Comparison of ENCODE assay signal across 15 cellular contexts in the genomic region with DNA sequence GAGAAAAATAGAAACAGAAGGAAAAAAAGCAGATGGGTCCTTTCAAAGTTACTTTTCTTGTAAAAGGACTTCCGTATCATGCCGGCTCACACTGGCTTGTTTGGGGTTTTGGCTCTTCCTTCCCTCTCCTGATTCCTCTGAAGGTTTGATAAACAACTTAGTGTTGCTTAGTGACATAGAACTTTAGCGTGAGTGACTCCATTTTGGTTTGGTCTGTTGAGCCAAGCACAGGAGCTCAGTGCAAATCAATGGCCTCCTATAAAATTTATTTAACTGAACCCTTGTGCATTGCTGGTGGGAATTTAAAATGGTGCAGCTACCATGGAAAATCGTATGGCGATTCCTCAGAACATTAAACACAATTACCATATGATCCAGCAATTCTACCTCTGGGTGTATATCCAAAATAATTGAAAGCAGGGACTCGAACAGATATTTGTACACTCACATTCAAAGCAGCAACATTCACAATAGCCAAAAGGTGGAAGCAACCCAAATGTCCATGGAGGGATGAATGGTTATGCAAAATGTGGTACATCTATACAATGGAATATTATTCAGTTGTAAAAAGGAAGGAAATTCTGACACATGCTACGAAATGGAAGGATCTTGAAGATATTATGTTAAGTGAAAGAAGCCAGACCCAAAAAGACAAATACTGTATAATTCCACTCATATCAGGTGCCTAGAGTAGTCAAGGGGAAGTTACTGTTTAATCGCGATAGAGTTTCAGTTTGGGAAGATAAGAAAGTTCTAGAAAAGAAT. TPM values are rescaled to one million over a fixed set of nuclear protein-coding genes. Genes with fewer than 3 reads are reported as not detected.
A peak's percentile ranks its signal among the peaks of the same experiment; 100 is the strongest.
DNase-seq lines count a peak whose midpoint lies in the region; ATAC-seq, FAIRE-seq and TF ChIP-seq lines count a peak whose summit lies in the region.
"Had no signal": no experiment of that assay in that cellular context is flagged by ENCODE, and none has a peak within 500 bp of the region (broad histone marks: within the 10 kb centered on the region; RNA-seq: fewer than 3 reads in every experiment).

No MANE protein-coding gene starts in this region.

- no peak overlapping the region for H3K9ac ChIP-seq in endodermal cell (ENCODE audit: extremely low read depth, low read length, poor library complexity, severe bottlenecking)

- no peaks in the 10 kb centered on the region for H3K9me3 Mint-ChIP-seq in CD8-positive, alpha-beta memory T cell
- H3K9me3 Mint-ChIP-seq in T-cell (no peaks in the 10 kb centered on the region), endodermal cell (peaks cover 4% of the 10 kb centered on the region)

- DNase-seq in A549 (ENCODE audit: low read depth in 1 of 2, low spot score in 1 of 2), result no peak
- no peak for DNase-seq in CD8-positive, alpha-beta memory T cell
- no peak for DNase-seq in T-cell
- DNase-seq in endodermal cell, result no peak
- no peak for DNase-seq in GM20000 (ENCODE audit: low spot score)
- DNase-seq in GM03348 (ENCODE audit: low spot score), result no peak
- no peak for DNase-seq in DMS79 (lab: John Stamatoyannopoulos, UW)
- DNase-seq: H7, MG63, NCI-H2081 treated with DMSO at 0.1 percent for 48 hours, SJCRH30 had no signal

- H3K27me3 ChIP-seq in CD8-positive, alpha-beta memory T cell (ENCODE audit: insufficient read depth, low read length, poor library complexity, severe bottlenecking), result no peaks in the 10 kb centered on the region
- no peaks in the 10 kb centered on the region for H3K27me3 ChIP-seq in endodermal cell (ENCODE audit: control insufficient read depth, insufficient read depth, low read length, poor library complexity, severe bottlenecking)
- H3K27me3 ChIP-seq: hepatocyte, MG63, SJCRH30 had no signal

- no peak for TF ChIP-seq RAD21 in A549 (conservative IDR thresholded peaks at IDR 0.05 in 1 of 2, IDR thresholded peaks at IDR 0.05 in 1 of 2)

- ATAC-seq in A549, result no peak
- ATAC-seq in T-cell (replicated peaks in 1 of 4), result no peak
- ATAC-seq in HG02623 (IDR thresholded peaks at IDR 0.05; ENCODE audit: unreplicated experiment), result no peak

- FAIRE-seq in A549 (lab: Jason Lieb, UNC), result no peak
- FAIRE-seq: colon, G401.6 had no signal

- TF ChIP-seq CTCF in A549 (IDR thresholded peaks at IDR 0.05) (no peak), endodermal cell (conservative IDR thresholded peaks at IDR 0.05) (no peak), GM20000 (IDR thresholded peaks at IDR 0.05; ENCODE audit: extremely low read depth, missing control alignments) (no peak)

- H3K4me1 Mint-ChIP-seq in CD8-positive, alpha-beta memory T cell, result peaks cover 13 to 25% (median 14%) of the 10 kb centered on the region in 3 donors
- H3K4me1 Mint-ChIP-seq in T-cell (peaks cover 16 to 27% (median 22%) of the 10 kb centered on the region in 3 donors), endodermal cell (peaks cover 14% of the 10 kb centered on the region)

- H3K4me3 ChIP-seq in A549 (no peak overlapping the region), endodermal cell (ENCODE audit: low read length) (no peak overlapping the region)
- no peak overlapping the region for H3K4me3 ChIP-seq in CD8-positive, alpha-beta memory T cell (ENCODE audit: low read length)
- H3K4me3 ChIP-seq: hepatocyte had no signal

- peaks cover 4% of the 10 kb centered on the region; the same call in 2 of the 3 replicates for H3K9me3 ChIP-seq in A549
- no peaks in the 10 kb centered on the region for H3K9me3 ChIP-seq in CD8-positive, alpha-beta memory T cell (ENCODE audit: low read length)
- H3K9me3 ChIP-seq in endodermal cell (ENCODE audit: control insufficient read depth, low read length), result no peaks in the 10 kb centered on the region
- H3K9me3 ChIP-seq: MG63 had no signal

- H3K4me1 ChIP-seq in A549 (peaks cover 18% of the 10 kb centered on the region), endodermal cell (ENCODE audit: control insufficient read depth, insufficient read depth, low read length) (peaks cover 6% of the 10 kb centered on the region)
- H3K4me1 ChIP-seq in CD8-positive, alpha-beta memory T cell (ENCODE audit: insufficient read depth, low read length), result peaks cover 5% of the 10 kb centered on the region

- H3K27ac ChIP-seq in A549 (peak overlapping the region; percentile 85 to 94; a peak in 4 of 6 replicates), endodermal cell (ENCODE audit: low read depth, low read length) (no peak overlapping the region)
- no peak overlapping the region for H3K27ac ChIP-seq in CD8-positive, alpha-beta memory T cell (ENCODE audit: low read depth, low read length)
- H3K27ac ChIP-seq: SJCRH30 had no signal

- H3K4me3 Mint-ChIP-seq in CD8-positive, alpha-beta memory T cell, result peak overlapping the region; percentile 86 to 94 (median 92)
- peak overlapping the region; percentile 87 to 88 (median 88) for H3K4me3 Mint-ChIP-seq in T-cell
- peak overlapping the region; percentile 84 for H3K4me3 Mint-ChIP-seq in endodermal cell

- no peak overlapping the region; the same call in 2 of the 3 replicates for H3K4me2 ChIP-seq in A549

- whole genome bisulfite sequencing in A549 (ENCODE audit: missing lambda C conversion rate), result 93% methylated on average over 9 of the region's 9 CpGs
- 94 to 100% methylated on average over 4 to 8 of the region's 9 CpGs for WGBS in endodermal cell (ENCODE audit: insufficient coverage in 1 of 2, insufficient read length in 1 of 2), 2 experiments

- H3K27ac Mint-ChIP-seq in CD8-positive, alpha-beta memory T cell, result peak overlapping the region in 2 of 8 donors; percentile 49 to 57
- H3K27ac Mint-ChIP-seq in T-cell, result peak overlapping the region in 1 of 2 donors; percentile 12
- H3K27ac Mint-ChIP-seq in endodermal cell, result no peak overlapping the region

- no peaks in the 10 kb centered on the region for H3K36me3 ChIP-seq in CD8-positive, alpha-beta memory T cell (ENCODE audit: insufficient read depth, low read length)
- peaks cover 9% of the 10 kb centered on the region for H3K36me3 ChIP-seq in endodermal cell (ENCODE audit: control insufficient read depth, insufficient read depth, low read length)
- H3K36me3 ChIP-seq: SJCRH30 had no signal

- H3K27me3 Mint-ChIP-seq in CD8-positive, alpha-beta memory T cell, result peaks cover 12% of the 10 kb centered on the region in 2 donors
- H3K27me3 Mint-ChIP-seq in T-cell, result peaks cover 8 to 14% of the 10 kb centered on the region in 2 donors
- peaks cover 3% of the 10 kb centered on the region for H3K27me3 Mint-ChIP-seq in endodermal cell (ENCODE audit: insufficient read depth)

- CTCF ChIA-PET in A549 (lab: Yijun Ruan, JAX), result interaction anchor here (1.0 to 7.9 kb wide), 7 partner anchors 10 to 98 kb away, joined by 3 to 46 read pairs (median 8); a partner anchor contains a TSS
- CTCF ChIA-PET in CD8-positive, alpha-beta memory T cell (lab: Charles Lee), result interaction anchor here (0.8 to 1.4 kb wide), 2 partner anchors 13 to 21 kb away, joined by 3 read pairs; no protein-coding TSS in a partner anchor
- CTCF ChIA-PET in T-cell (lab: Charles Lee), result interaction anchor here in 1 of 2 donors (0.7 kb wide), 1 partner anchor 122 kb away, joined by 3 read pairs; a partner anchor contains a TSS

- H3K36me3 Mint-ChIP-seq in CD8-positive, alpha-beta memory T cell, result peaks cover 3 to 5% (median 3%) of the 10 kb centered on the region in 3 donors
- H3K36me3 Mint-ChIP-seq in T-cell (no peaks in the 10 kb centered on the region), endodermal cell (ENCODE audit: low read depth) (peaks cover 6% of the 10 kb centered on the region)

- POLR2A ChIA-PET in A549 (lab: Yijun Ruan, JAX) (interaction anchor here (1.6 to 1.8 kb wide), 2 partner anchors 9 to 49 kb away, joined by 6 to 12 read pairs; a partner anchor contains a TSS), T-cell (lab: Charles Lee) (no interaction called here)
- POLR2A ChIA-PET in CD8-positive, alpha-beta memory T cell (lab: Charles Lee), result no interaction called here

- no peak for TF ChIP-seq POLR2A in A549 (IDR thresholded peaks at IDR 0.05; ENCODE audit: low read length)

- no peak for TF ChIP-seq EP300 in A549 (IDR thresholded peaks at IDR 0.05)

RNA-seq across cellular contexts. Expression of a gene that starts 1.1 kb away (rescaled TPM):
- polyA plus RNA-seq in A549 (2011; rRNA removed) (14.9 and 18.6 TPM in 2 replicates), A549 (2017; fragmentation: RNase III; extraction: RNeasy Plus Mini Kit Qiagen cat#74134 plus additional on column Dnase treatment) (27.1 to 36.1 TPM (median 30.6 TPM) in 3 replicates)
- 28.3 and 31.4 TPM in 2 replicates for polyA plus RNA-seq in A549 (2012; cell fraction: cytosol; rRNA removed)
- polyA plus RNA-seq in A549 (2012; cell fraction: nucleus; rRNA removed), result 136 and 148 TPM in 2 replicates
- 8.6 and 13.8 TPM in 2 replicates for polyA minus RNA-seq in A549 (2011; rRNA and poly(A)+ RNA removed)
- 10 to 100 TPM; 10.6 to 11.6 TPM for total RNA-seq in CD8-positive, alpha-beta memory T cell
- polyA plus RNA-seq in CD8-positive, alpha-beta memory T cell, result 3.4 TPM
- total RNA-seq in T-cell (10 to 100 TPM; 13.7 to 22.3 (median 20.5) TPM), endodermal cell (10 to 100 TPM; 32.4 to 38.0 TPM)
- 24.3 TPM for polyA plus RNA-seq in endodermal cell (2013, experiment 1 of 2)
- polyA plus RNA-seq in endodermal cell (2013, experiment 2 of 2), result 24.1 TPM

RNA-seq across cellular contexts. Expression of a gene that starts 18.8 kb away (rescaled TPM):
- polyA plus RNA-seq in A549 (2011; rRNA removed) (5.3 and 5.5 TPM in 2 replicates), A549 (2017; fragmentation: RNase III; extraction: RNeasy Plus Mini Kit Qiagen cat#74134 plus additional on column Dnase treatment) (12.3 to 15.5 TPM (median 14.0 TPM) in 3 replicates)
- polyA plus RNA-seq in A549 (2012; cell fraction: cytosol; rRNA removed), result 13.8 and 18.8 TPM in 2 replicates
- polyA plus RNA-seq in A549 (2012; cell fraction: nucleus; rRNA removed), result 31.7 and 42.1 TPM in 2 replicates
- 2.3 and 2.5 TPM in 2 replicates for polyA minus RNA-seq in A549 (2011; rRNA and poly(A)+ RNA removed)
- total RNA-seq in CD8-positive, alpha-beta memory T cell, result under 1 TPM; 0.38 to 0.70 TPM
- polyA plus RNA-seq in CD8-positive, alpha-beta memory T cell, result not detected
- total RNA-seq in T-cell (1 to 10 TPM in 1 of 5 donors, under 1 TPM in 4; 0.13 to 2.5 (median 0.58) TPM), endodermal cell (10 to 100 TPM; 13.7 to 24.3 TPM)
- 19.2 TPM for polyA plus RNA-seq in endodermal cell (2013, experiment 1 of 2)
- polyA plus RNA-seq in endodermal cell (2013, experiment 2 of 2), result 15.1 TPM

RNA-seq across cellular contexts. Expression of a gene that starts 23.6 kb away (rescaled TPM):
- polyA plus RNA-seq in A549 (2011; rRNA removed), result 0.19 and 0.23 TPM in 2 replicates
- 0.63 and 0.93 TPM in 2 replicates for polyA plus RNA-seq in A549 (2012; cell fraction: cytosol; rRNA removed)
- 2.0 and 3.4 TPM in 2 replicates for polyA plus RNA-seq in A549 (2012; cell fraction: nucleus; rRNA removed)
- polyA plus RNA-seq in A549 (2017; fragmentation: RNase III; extraction: RNeasy Plus Mini Kit Qiagen cat#74134 plus additional on column Dnase treatment), result 0.59 to 0.73 TPM (median 0.66 TPM) in 3 replicates
- polyA minus RNA-seq in A549 (2011; rRNA and poly(A)+ RNA removed), result 0.37 TPM in 1 of 2 replicates, not detected in the other
- under 1 TPM; 0.18 to 0.20 TPM for total RNA-seq in CD8-positive, alpha-beta memory T cell
- 1.9 TPM for polyA plus RNA-seq in CD8-positive, alpha-beta memory T cell
- total RNA-seq in T-cell, result 1 to 10 TPM in 4 of 5 donors, under 1 TPM in 1; 0.53 to 7.8 (median 1.3) TPM
- 1 to 10 TPM in 1 of 2 donors, under 1 TPM in 1; 0.70 to 1.7 TPM for total RNA-seq in endodermal cell
- 1.2 TPM for polyA plus RNA-seq in endodermal cell (2013, experiment 1 of 2)
- polyA plus RNA-seq in endodermal cell (2013, experiment 2 of 2), result 0.62 TPM

RNA-seq across cellular contexts. Expression of a gene that starts 24.3 kb away (rescaled TPM):
- polyA plus RNA-seq in A549 (2011; rRNA removed) (8.2 and 8.8 TPM in 2 replicates), A549 (2017; fragmentation: RNase III; extraction: RNeasy Plus Mini Kit Qiagen cat#74134 plus additional on column Dnase treatment) (6.3 to 7.1 TPM (median 7.1 TPM) in 3 replicates)
- polyA plus RNA-seq in A549 (2012; cell fraction: cytosol; rRNA removed), result 8.7 and 9.5 TPM in 2 replicates
- 55.8 and 61.8 TPM in 2 replicates for polyA plus RNA-seq in A549 (2012; cell fraction: nucleus; rRNA removed)
- 6.1 and 7.4 TPM in 2 replicates for polyA minus RNA-seq in A549 (2011; rRNA and poly(A)+ RNA removed)
- 1 to 10 TPM; 1.2 to 1.7 TPM for total RNA-seq in CD8-positive, alpha-beta memory T cell
- polyA plus RNA-seq in CD8-positive, alpha-beta memory T cell, result 1.1 TPM
- total RNA-seq in T-cell (10 to 100 TPM in 1 of 5 donors, 1 to 10 TPM in 4; 2.2 to 18.3 (median 3.0) TPM), endodermal cell (10 to 100 TPM in 1 of 2 donors, 1 to 10 TPM in 1; 9.9 to 18.9 TPM)
- 16.0 TPM for polyA plus RNA-seq in endodermal cell (2013, experiment 1 of 2)
- polyA plus RNA-seq in endodermal cell (2013, experiment 2 of 2), result 17.5 TPM

RNA-seq across cellular contexts. Expression of a gene that starts 48.5 kb away (rescaled TPM):
- polyA plus RNA-seq in A549 (2011; rRNA removed) (73.3 and 79.3 TPM in 2 replicates), A549 (2017; fragmentation: RNase III; extraction: RNeasy Plus Mini Kit Qiagen cat#74134 plus additional on column Dnase treatment) (151 to 161 TPM (median 156 TPM) in 3 replicates)
- 341 and 366 TPM in 2 replicates for polyA plus RNA-seq in A549 (2012; cell fraction: cytosol; rRNA removed)
- polyA plus RNA-seq in A549 (2012; cell fraction: nucleus; rRNA removed), result 285 and 439 TPM in 2 replicates
- polyA minus RNA-seq in A549 (2011; rRNA and poly(A)+ RNA removed), result 126 and 154 TPM in 2 replicates
- 100 to 1,000 TPM; 112 to 119 TPM for total RNA-seq in CD8-positive, alpha-beta memory T cell
- polyA plus RNA-seq in CD8-positive, alpha-beta memory T cell, result 11.1 TPM
- total RNA-seq in T-cell (10 to 100 TPM in 3 of 5 donors, 1 to 10 TPM in 2; 6.5 to 18.9 (median 16.2) TPM), endodermal cell (100 to 1,000 TPM in 1 of 2 donors, 10 to 100 TPM in 1; 94.2 to 124 TPM)
- polyA plus RNA-seq in endodermal cell (2013, experiment 1 of 2), result 92.3 TPM
- polyA plus RNA-seq in endodermal cell (2013, experiment 2 of 2), result 91.6 TPM

Comparison
In these comparisons a context has a peak if more than half of its experiments do, and no peak if none do; other contexts are left out.
1. H3K27ac ChIP-seq: peak in A549 (2 of 2); none in CD8-positive, alpha-beta memory T cell (single experiment) and endodermal cell (single experiment).
2. RNA of a gene that starts 18.8 kb away (total RNA-seq): 13.7 to 24.3 TPM in endodermal cell; 0.38 to 0.70 TPM in CD8-positive, alpha-beta memory T cell and 0.13 to 2.5 TPM in T-cell; every median in the first group is over 4 times any median in the second.
3. Peak in every context shown above with its lines, with median percentiles within 50 percentile points of each other: H3K4me3 Mint-ChIP-seq.